Comparison of ENCODE assay signal across 1 cellular context in the genomic region with DNA sequence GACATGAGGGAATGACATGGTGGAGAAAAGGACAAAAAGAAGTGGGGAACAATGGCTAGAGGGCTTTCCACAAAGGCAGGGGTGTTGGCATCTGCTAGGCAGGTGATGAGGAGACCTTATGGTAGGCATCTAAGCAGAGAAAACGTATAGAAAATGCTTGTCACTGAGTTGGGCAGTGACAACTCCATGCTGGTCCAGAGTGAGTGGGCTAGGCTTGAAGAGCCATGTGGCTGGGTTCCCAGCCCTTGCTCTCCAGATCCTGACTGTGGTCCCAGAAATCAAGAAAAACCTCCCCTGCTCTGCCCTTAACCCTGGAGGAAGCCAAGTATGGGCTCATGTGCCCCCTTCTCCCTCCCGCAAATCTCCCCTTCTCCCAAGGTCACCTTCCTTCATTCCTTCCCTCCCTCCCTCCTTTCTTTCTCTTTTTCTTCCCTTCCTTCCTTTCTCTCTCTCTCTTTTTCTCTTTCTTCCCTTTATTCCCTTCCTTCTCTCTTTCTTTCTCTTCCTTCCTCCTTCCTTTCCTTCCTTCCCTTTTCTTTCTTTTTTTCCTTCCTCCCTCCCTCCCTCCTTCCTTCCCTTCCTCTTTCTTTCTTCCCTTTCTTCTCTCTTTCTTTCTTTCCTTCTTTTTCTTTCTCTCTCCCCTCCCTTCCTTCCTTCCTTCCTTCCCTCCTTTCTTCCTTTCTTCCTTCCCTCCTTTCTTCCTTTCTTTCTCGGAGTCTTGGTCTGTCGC.
TF ChIP-seq lines count a peak whose summit lies in the region.

No MANE protein-coding gene starts in this region.

TF ChIP-seq in K562, 482 proteins besides CTCF, POLR2A, EP300 and RAD21 (continues in another document):
- no peak for TF ChIP-seq SRSF7 (optimal IDR thresholded peaks at IDR 0.05; ENCODE audit: low read depth, low read length)
- TF ChIP-seq, protein P1, sequence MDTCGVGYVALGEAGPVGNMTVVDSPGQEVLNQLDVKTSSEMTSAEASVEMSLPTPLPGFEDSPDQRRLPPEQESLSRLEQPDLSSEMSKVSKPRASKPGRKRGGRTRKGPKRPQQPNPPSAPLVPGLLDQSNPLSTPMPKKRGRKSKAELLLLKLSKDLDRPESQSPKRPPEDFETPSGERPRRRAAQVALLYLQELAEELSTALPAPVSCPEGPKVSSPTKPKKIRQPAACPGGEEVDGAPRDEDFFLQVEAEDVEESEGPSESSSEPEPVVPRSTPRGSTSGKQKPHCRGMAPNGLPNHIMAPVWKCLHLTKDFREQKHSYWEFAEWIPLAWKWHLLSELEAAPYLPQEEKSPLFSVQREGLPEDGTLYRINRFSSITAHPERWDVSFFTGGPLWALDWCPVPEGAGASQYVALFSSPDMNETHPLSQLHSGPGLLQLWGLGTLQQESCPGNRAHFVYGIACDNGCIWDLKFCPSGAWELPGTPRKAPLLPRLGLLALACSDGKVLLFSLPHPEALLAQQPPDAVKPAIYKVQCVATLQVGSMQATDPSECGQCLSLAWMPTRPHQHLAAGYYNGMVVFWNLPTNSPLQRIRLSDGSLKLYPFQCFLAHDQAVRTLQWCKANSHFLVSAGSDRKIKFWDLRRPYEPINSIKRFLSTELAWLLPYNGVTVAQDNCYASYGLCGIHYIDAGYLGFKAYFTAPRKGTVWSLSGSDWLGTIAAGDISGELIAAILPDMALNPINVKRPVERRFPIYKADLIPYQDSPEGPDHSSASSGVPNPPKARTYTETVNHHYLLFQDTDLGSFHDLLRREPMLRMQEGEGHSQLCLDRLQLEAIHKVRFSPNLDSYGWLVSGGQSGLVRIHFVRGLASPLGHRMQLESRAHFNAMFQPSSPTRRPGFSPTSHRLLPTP (IDR thresholded peaks at IDR 0.05; ENCODE audit: borderline replicate concordance, extremely low read depth, insufficient read length): no peak
- no peak for TF ChIP-seq ZNF197 (CRISPR knock-in tag; IDR thresholded peaks at IDR 0.05; ENCODE audit: low read depth)
- TF ChIP-seq ZC3H11A (IDR thresholded peaks at IDR 0.05; ENCODE audit: low read depth, low read length): no peak
- TF ChIP-seq, protein P2, sequence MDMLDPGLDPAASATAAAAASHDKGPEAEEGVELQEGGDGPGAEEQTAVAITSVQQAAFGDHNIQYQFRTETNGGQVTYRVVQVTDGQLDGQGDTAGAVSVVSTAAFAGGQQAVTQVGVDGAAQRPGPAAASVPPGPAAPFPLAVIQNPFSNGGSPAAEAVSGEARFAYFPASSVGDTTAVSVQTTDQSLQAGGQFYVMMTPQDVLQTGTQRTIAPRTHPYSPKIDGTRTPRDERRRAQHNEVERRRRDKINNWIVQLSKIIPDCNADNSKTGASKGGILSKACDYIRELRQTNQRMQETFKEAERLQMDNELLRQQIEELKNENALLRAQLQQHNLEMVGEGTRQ (CRISPR knock-in tag; IDR thresholded peaks at IDR 0.05): no peak
- 0 out of 2 replicates have a peak, but pooled peaks have one; percentile 18 for TF ChIP-seq NCOR1 (IDR thresholded peaks at IDR 0.05)
- no peak for TF ChIP-seq ZNF644 (tag; IDR thresholded peaks at IDR 0.05; ENCODE audit: low read depth)
- TF ChIP-seq MCM7 (IDR thresholded peaks at IDR 0.05): no peak
- TF ChIP-seq CHD2 (IDR thresholded peaks at IDR 0.05; ENCODE audit: low read depth, low read length): no peak
- no peak for TF ChIP-seq HDAC6 (IDR thresholded peaks at IDR 0.05; ENCODE audit: low read depth, low read length)
- TF ChIP-seq ELF4 (CRISPR knock-in tag; IDR thresholded peaks at IDR 0.05): peak; percentile 69; the same call in 1 of the 2 replicates
- peak in 1 of 2 experiments; percentile 63; a peak in 1 of 4 replicates for TF ChIP-seq HDAC1 (IDR thresholded peaks at IDR 0.05)
- TF ChIP-seq, protein P3, sequence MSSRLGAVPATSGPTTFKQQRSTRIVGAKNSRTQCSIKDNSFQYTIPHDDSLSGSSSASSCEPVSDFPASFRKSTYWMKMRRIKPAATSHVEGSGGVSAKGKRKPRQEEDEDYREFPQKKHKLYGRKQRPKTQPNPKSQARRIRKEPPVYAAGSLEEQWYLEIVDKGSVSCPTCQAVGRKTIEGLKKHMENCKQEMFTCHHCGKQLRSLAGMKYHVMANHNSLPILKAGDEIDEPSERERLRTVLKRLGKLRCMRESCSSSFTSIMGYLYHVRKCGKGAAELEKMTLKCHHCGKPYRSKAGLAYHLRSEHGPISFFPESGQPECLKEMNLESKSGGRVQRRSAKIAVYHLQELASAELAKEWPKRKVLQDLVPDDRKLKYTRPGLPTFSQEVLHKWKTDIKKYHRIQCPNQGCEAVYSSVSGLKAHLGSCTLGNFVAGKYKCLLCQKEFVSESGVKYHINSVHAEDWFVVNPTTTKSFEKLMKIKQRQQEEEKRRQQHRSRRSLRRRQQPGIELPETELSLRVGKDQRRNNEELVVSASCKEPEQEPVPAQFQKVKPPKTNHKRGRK (tag; IDR thresholded peaks at IDR 0.05): peak; percentile 96
- TF ChIP-seq THRAP3 (IDR thresholded peaks at IDR 0.05; ENCODE audit: borderline replicate concordance): 0 out of 2 replicates have a peak, but pooled peaks have one; percentile 64
- TF ChIP-seq POLR2H (tag; IDR thresholded peaks at IDR 0.05; ENCODE audit: low read depth): no peak
- no peak for TF ChIP-seq ZC3H4 (CRISPR knock-in tag; IDR thresholded peaks at IDR 0.05; ENCODE audit: borderline replicate concordance)
- no peak for TF ChIP-seq NR4A1 (CRISPR knock-in tag; IDR thresholded peaks at IDR 0.05)
- TF ChIP-seq NR4A1 (tag; IDR thresholded peaks at IDR 0.05): no peak
- TF ChIP-seq ZNF133 (CRISPR knock-in tag; IDR thresholded peaks at IDR 0.05): no peak
- no peak for TF ChIP-seq RNF2 (IDR thresholded peaks at IDR 0.05)
- no peak for TF ChIP-seq POU5F1 (IDR thresholded peaks at IDR 0.05; ENCODE audit: borderline replicate concordance, low read depth, low read length, partially characterized antibody)
- TF ChIP-seq SMAD2 (IDR thresholded peaks at IDR 0.05; ENCODE audit: low read depth, low read length): no peak
- TF ChIP-seq, protein P4, sequence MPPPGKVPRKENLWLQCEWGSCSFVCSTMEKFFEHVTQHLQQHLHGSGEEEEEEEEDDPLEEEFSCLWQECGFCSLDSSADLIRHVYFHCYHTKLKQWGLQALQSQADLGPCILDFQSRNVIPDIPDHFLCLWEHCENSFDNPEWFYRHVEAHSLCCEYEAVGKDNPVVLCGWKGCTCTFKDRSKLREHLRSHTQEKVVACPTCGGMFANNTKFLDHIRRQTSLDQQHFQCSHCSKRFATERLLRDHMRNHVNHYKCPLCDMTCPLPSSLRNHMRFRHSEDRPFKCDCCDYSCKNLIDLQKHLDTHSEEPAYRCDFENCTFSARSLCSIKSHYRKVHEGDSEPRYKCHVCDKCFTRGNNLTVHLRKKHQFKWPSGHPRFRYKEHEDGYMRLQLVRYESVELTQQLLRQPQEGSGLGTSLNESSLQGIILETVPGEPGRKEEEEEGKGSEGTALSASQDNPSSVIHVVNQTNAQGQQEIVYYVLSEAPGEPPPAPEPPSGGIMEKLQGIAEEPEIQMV (tag; conservative IDR thresholded peaks at IDR 0.05; ENCODE audit: low read depth): peak; percentile 64; the same call in 1 of the 2 replicates
- no peak for TF ChIP-seq KDM2B (CRISPR knock-in tag; IDR thresholded peaks at IDR 0.05)
- TF ChIP-seq, protein P5, sequence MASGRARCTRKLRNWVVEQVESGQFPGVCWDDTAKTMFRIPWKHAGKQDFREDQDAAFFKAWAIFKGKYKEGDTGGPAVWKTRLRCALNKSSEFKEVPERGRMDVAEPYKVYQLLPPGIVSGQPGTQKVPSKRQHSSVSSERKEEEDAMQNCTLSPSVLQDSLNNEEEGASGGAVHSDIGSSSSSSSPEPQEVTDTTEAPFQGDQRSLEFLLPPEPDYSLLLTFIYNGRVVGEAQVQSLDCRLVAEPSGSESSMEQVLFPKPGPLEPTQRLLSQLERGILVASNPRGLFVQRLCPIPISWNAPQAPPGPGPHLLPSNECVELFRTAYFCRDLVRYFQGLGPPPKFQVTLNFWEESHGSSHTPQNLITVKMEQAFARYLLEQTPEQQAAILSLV (tag; IDR thresholded peaks at IDR 0.05): no peak
- no peak for TF ChIP-seq CAMTA2 (CRISPR knock-in tag; conservative IDR thresholded peaks at IDR 0.05)
- TF ChIP-seq KDM1A (IDR thresholded peaks at IDR 0.05): no peak
- TF ChIP-seq CBFA2T2 (conservative IDR thresholded peaks at IDR 0.05): no peak
- TF ChIP-seq HLTF (IDR thresholded peaks at IDR 0.05): peak; percentile 64; the same call in 1 of the 2 replicates
- TF ChIP-seq PHB2 (IDR thresholded peaks at IDR 0.05; ENCODE audit: low read depth): peak; percentile 65; the same call in 1 of the 2 replicates
- no peak for TF ChIP-seq GATA2 (CRISPR knock-in tag; IDR thresholded peaks at IDR 0.05)
- no peak for TF ChIP-seq HMG20A (CRISPR knock-in tag; conservative IDR thresholded peaks at IDR 0.05)
- TF ChIP-seq ZNF707 (CRISPR knock-in tag; conservative IDR thresholded peaks at IDR 0.05): no peak
- TF ChIP-seq, protein P6, sequence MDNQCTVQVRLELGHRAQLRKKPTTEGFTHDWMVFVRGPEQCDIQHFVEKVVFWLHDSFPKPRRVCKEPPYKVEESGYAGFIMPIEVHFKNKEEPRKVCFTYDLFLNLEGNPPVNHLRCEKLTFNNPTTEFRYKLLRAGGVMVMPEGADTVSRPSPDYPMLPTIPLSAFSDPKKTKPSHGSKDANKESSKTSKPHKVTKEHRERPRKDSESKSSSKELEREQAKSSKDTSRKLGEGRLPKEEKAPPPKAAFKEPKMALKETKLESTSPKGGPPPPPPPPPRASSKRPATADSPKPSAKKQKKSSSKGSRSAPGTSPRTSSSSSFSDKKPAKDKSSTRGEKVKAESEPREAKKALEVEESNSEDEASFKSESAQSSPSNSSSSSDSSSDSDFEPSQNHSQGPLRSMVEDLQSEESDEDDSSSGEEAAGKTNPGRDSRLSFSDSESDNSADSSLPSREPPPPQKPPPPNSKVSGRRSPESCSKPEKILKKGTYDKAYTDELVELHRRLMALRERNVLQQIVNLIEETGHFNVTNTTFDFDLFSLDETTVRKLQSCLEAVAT (IDR thresholded peaks at IDR 0.05): peak; percentile 20 to 51; a peak in 1 of 4 replicates
- no peak for TF ChIP-seq ZNF124 (CRISPR knock-in tag; IDR thresholded peaks at IDR 0.05)
- no peak for TF ChIP-seq FUS (optimal IDR thresholded peaks at IDR 0.05; ENCODE audit: low read depth, low read length)
- TF ChIP-seq MTA2 (IDR thresholded peaks at IDR 0.05; ENCODE audit: low read depth): peak; percentile 49; the same call in 1 of the 2 replicates
- TF ChIP-seq SMAD4 (CRISPR knock-in tag; conservative IDR thresholded peaks at IDR 0.05): no peak
- no peak for TF ChIP-seq SRSF9 (IDR thresholded peaks at IDR 0.05; ENCODE audit: borderline replicate concordance, low read depth, low read length)
- TF ChIP-seq ZEB2 (IDR thresholded peaks at IDR 0.05): no peak
- no peak for TF ChIP-seq DMBX1 (CRISPR knock-in tag; IDR thresholded peaks at IDR 0.05; ENCODE audit: borderline replicate concordance)
- TF ChIP-seq, protein P7, sequence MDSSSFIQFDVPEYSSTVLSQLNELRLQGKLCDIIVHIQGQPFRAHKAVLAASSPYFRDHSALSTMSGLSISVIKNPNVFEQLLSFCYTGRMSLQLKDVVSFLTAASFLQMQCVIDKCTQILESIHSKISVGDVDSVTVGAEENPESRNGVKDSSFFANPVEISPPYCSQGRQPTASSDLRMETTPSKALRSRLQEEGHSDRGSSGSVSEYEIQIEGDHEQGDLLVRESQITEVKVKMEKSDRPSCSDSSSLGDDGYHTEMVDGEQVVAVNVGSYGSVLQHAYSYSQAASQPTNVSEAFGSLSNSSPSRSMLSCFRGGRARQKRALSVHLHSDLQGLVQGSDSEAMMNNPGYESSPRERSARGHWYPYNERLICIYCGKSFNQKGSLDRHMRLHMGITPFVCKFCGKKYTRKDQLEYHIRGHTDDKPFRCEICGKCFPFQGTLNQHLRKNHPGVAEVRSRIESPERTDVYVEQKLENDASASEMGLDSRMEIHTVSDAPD (CRISPR knock-in tag; IDR thresholded peaks at IDR 0.05): no peak
- TF ChIP-seq HDAC2 (IDR thresholded peaks at IDR 0.05): 0 out of 2 replicates have a peak, but pooled peaks have one; percentile 26
- TF ChIP-seq GABPB2 (CRISPR knock-in tag; conservative IDR thresholded peaks at IDR 0.05): no peak
- TF ChIP-seq MYBL2 (IDR thresholded peaks at IDR 0.05; ENCODE audit: low read depth): no peak
- no peak for TF ChIP-seq MYBL2 (CRISPR knock-in tag; IDR thresholded peaks at IDR 0.05; ENCODE audit: borderline replicate concordance)
- no peak for TF ChIP-seq FOXJ2 (tag; IDR thresholded peaks at IDR 0.05)
- TF ChIP-seq, protein P8, sequence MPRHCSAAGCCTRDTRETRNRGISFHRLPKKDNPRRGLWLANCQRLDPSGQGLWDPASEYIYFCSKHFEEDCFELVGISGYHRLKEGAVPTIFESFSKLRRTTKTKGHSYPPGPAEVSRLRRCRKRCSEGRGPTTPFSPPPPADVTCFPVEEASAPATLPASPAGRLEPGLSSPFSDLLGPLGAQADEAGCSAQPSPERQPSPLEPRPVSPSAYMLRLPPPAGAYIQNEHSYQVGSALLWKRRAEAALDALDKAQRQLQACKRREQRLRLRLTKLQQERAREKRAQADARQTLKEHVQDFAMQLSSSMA (CRISPR knock-in tag; IDR thresholded peaks at IDR 0.05): no peak
- TF ChIP-seq BMI1 (IDR thresholded peaks at IDR 0.05; ENCODE audit: low read length): no peak
- no peak for TF ChIP-seq DACH1 (IDR thresholded peaks at IDR 0.05; ENCODE audit: partially characterized antibody)
- TF ChIP-seq SMC3 (conservative IDR thresholded peaks at IDR 0.05; ENCODE audit: insufficient read depth, low read depth, low read length): no peak
- TF ChIP-seq, protein P9, sequence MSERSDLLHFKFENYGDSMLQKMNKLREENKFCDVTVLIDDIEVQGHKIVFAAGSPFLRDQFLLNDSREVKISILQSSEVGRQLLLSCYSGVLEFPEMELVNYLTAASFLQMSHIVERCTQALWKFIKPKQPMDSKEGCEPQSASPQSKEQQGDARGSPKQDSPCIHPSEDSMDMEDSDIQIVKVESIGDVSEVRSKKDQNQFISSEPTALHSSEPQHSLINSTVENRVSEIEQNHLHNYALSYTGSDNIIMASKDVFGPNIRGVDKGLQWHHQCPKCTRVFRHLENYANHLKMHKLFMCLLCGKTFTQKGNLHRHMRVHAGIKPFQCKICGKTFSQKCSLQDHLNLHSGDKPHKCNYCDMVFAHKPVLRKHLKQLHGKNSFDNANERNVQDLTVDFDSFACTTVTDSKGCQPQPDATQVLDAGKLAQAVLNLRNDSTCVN (CRISPR knock-in tag; IDR thresholded peaks at IDR 0.05): peak; percentile 91; the same call in 1 of the 2 replicates
- TF ChIP-seq DPF2 (IDR thresholded peaks at IDR 0.05): peak; percentile 17; the same call in 1 of the 2 replicates
- TF ChIP-seq HNRNPUL1 (IDR thresholded peaks at IDR 0.05; ENCODE audit: low read length): no peak
- no peak for TF ChIP-seq ZNF41 (CRISPR knock-in tag; conservative IDR thresholded peaks at IDR 0.05)
- TF ChIP-seq ZNF354B (CRISPR knock-in tag; IDR thresholded peaks at IDR 0.05): no peak
- 0 out of 2 replicates have a peak, but pooled peaks have one; percentile 49 for TF ChIP-seq LARP7 (IDR thresholded peaks at IDR 0.05)
